In the genomic region with DNA sequence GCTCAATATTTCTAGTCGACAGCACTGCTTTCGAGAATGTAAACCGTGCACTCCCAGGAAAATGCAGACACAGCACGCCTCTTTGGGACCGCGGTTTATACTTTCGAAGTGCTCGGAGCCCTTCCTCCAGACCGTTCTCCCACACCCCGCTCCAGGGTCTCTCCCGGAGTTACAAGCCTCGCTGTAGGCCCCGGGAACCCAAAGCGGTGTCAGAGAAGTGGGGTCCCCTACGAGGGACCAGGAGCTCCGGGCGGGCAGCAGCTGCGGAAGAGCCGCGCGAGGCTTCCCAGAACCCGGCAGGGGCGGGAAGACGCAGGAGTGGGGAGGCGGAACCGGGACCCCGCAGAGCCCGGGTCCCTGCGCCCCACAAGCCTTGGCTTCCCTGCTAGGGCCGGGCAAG, we compare ENCODE assay signal across 7 cellular contexts. TPM values are rescaled to one million over a fixed set of nuclear protein-coding genes. Genes with fewer than 3 reads are reported as not detected.
DNase-seq lines count a peak whose midpoint lies in the region; ATAC-seq and TF ChIP-seq lines count a peak whose summit lies in the region.
"Not testable (repeated sequence)": the region's sequence is repeated elsewhere in the genome, so short reads cannot be mapped to it uniquely, and the experiment has no call there.

No MANE protein-coding gene starts in this region.

- H3K36me3 ChIP-seq in KOPT-K1 (ENCODE audit: insufficient read depth, low read length); gastroesophageal sphincter; lower lobe of right lung: not testable (repeated sequence)

- TF ChIP-seq POLR2A in gastroesophageal sphincter (IDR thresholded peaks at IDR 0.05): not testable (repeated sequence)

- H3K27me3 ChIP-seq in gastroesophageal sphincter; lower lobe of right lung (ENCODE audit: low read depth): not testable (repeated sequence)

- peak overlapping the region; percentile 59; the same call in 1 of the 2 replicates for H3K4me3 ChIP-seq in GM08714 (ENCODE audit: low read length)
- H3K4me3 ChIP-seq in WI38 (ENCODE audit: low read depth, low read length): peak overlapping the region; percentile 49
- peak overlapping the region; percentile 54 for H3K4me3 ChIP-seq in choroid plexus epithelial cell (ENCODE audit: low read depth, low read length)
- H3K4me3 ChIP-seq in gastroesophageal sphincter: peak overlapping the region; percentile 37 to 74
- peak overlapping the region; percentile 43 for H3K4me3 ChIP-seq in lower lobe of right lung
- peak overlapping the region; percentile 41 for H3K4me3 ChIP-seq in skeletal muscle cell (ENCODE audit: low read depth, low read length)

- intact Hi-C loops in lower lobe of right lung (cut with DNase I): not testable (repeated sequence)

- no CpG with 5 or more reads among the region's 30 CpGs for WGBS in gastroesophageal sphincter (ENCODE audit: low coverage in 1 of 2), 2 donors

- not testable (repeated sequence) for TF ChIP-seq CTCF in WI38 (IDR thresholded peaks at IDR 0.05; ENCODE audit: low read depth, low read length); choroid plexus epithelial cell (conservative IDR thresholded peaks at IDR 0.05; ENCODE audit: low read depth, low read length); gastroesophageal sphincter (IDR thresholded peaks at IDR 0.05); lower lobe of right lung (IDR thresholded peaks at IDR 0.05)

- not testable (repeated sequence) for DNase-seq in choroid plexus epithelial cell (ENCODE audit: low read depth); lower lobe of right lung; skeletal muscle cell (ENCODE audit: low read depth)

- H3K27ac ChIP-seq in KOPT-K1 (ENCODE audit: low read depth, low read length, poor library complexity, severe bottlenecking) (peak overlapping the region; percentile 47), gastroesophageal sphincter (peak overlapping the region in 1 of 4 donors; percentile 55)
- not testable (repeated sequence) for H3K27ac ChIP-seq in lower lobe of right lung

- not testable (repeated sequence) for ATAC-seq in gastroesophageal sphincter, lower lobe of right lung

- not testable (repeated sequence) for H3K4me1 ChIP-seq in gastroesophageal sphincter, lower lobe of right lung

- not testable (repeated sequence) for H3K9me3 ChIP-seq in KOPT-K1 (ENCODE audit: insufficient read depth, low read length, poor library complexity, severe bottlenecking); gastroesophageal sphincter; lower lobe of right lung

- not testable (repeated sequence) for TF ChIP-seq EP300 in gastroesophageal sphincter (IDR thresholded peaks at IDR 0.05)

RNA-seq across cellular contexts. Expression of a gene that starts 0.5 kb away (rescaled TPM):
- total RNA-seq in gastroesophageal sphincter (10 to 100 TPM in 1 of 4 donors, 1 to 10 TPM in 3; 4.2 to 10.6 (median 6.0) TPM), lower lobe of right lung (25.1 TPM)
